Comparison of ENCODE assay signal across 25 cellular contexts in the genomic region with DNA sequence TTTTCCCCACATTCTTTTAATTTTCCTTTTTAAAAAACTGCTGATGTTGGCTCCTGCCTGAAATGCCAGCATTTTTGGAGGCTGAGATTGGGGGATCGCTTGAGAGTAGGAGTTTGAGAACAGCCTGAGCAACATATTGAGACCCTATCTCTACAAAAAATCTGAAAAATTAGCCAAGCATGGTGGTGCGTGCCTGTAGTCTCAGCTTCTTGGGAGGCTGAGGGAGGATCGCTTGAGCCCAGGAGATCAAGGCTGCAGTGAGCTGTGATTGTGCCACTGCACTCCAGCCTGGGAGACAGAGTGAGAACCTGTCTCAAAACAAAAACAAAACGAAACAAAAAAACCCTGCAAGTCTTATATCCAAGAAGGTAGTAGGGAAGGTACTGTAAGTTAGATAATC. TPM values are rescaled to one million over a fixed set of nuclear protein-coding genes. Genes with fewer than 3 reads are reported as not detected.
DNase-seq lines count a peak whose midpoint lies in the region; FAIRE-seq and TF ChIP-seq lines count a peak whose summit lies in the region.
"Had no signal": no experiment of that assay in that cellular context is flagged by ENCODE, and none has a peak within 500 bp of the region (broad histone marks: within the 10 kb centered on the region; RNA-seq: fewer than 3 reads in every experiment).

No MANE protein-coding gene starts in this region.

- no peak overlapping the region for H3K4me3 Mint-ChIP-seq in astrocyte (ENCODE audit: unreplicated experiment)
- no peak overlapping the region for H3K4me3 Mint-ChIP-seq in osteocyte (ENCODE audit: unreplicated experiment)
- H3K4me3 Mint-ChIP-seq: CD14-positive monocyte; CD4-positive, alpha-beta memory T cell; CD4-positive, CD25-positive, alpha-beta regulatory T cell; CD8-positive, alpha-beta memory T cell had no signal

- H3K36me3 ChIP-seq in astrocyte (ENCODE audit: insufficient read depth, low read length) = peaks cover 9% of the 10 kb centered on the region
- H3K36me3 ChIP-seq in GM23248 (ENCODE audit: low read depth) = peaks cover 10% of the 10 kb centered on the region; the same call in 1 of the 2 replicates

- DNase-seq in astrocyte (ENCODE audit: low read depth) (peak; percentile 38), osteocyte (ENCODE audit: extremely low spot score, unreplicated experiment) (no peak), GM23248 (no peak), frontal cortex (ENCODE audit: low spot score in 2 of 2) (no peak), NCI-H2029 treated with DMSO at 0.1 percent for 48 hours (lab: John Stamatoyannopoulos, UW) (no peak)
- DNase-seq: 8988T; ACHN; BE2C; C1 segment of cervical spinal cord; CD4-positive, alpha-beta memory T cell; CD4-positive, CD25-positive, alpha-beta regulatory T cell; CD8-positive, alpha-beta memory T cell; COR-L47; DMS 273 treated with DMSO at 0.1 percent for 48 hours; DMS153; DMS53; DMS79; DND-41; GF-D8 had no signal

- WGBS in GM23248 (ENCODE audit: low coverage in 1 of 2, low lambda C conversion rate in 2 of 2, missing lambda C conversion rate in 2 of 2), 2 experiments = 95 to 98% methylated on average over 4 of the region's 4 CpGs

- in situ Hi-C loops in GM23248 (cut with MboI) = no loop called here

- H4K20me1 ChIP-seq in astrocyte (ENCODE audit: insufficient read depth, low read length) (peaks cover under 1% of the 10 kb centered on the region), GM23248 (ENCODE audit: insufficient read depth) (no peaks in the 10 kb centered on the region; the same call in 1 of the 2 replicates)

- H3K9me2 ChIP-seq in GM23248 (ENCODE audit: insufficient read depth) = no peaks in the 10 kb centered on the region

- H3K4me2 ChIP-seq in astrocyte (ENCODE audit: low read length) = no peak overlapping the region
- H3K4me2 ChIP-seq in GM23248 (ENCODE audit: unreplicated experiment) = no peak overlapping the region
- H3K4me2 ChIP-seq: BLaER1 had no signal

- peaks cover 13% of the 10 kb centered on the region for H3K79me2 ChIP-seq in astrocyte (ENCODE audit: insufficient read depth, low read length)
- H3K79me2 ChIP-seq in GM23248 (ENCODE audit: insufficient read depth) = peaks cover 44% of the 10 kb centered on the region

- H3K4me3 ChIP-seq in astrocyte (ENCODE audit: insufficient read depth, low read depth, low read length) = no peak overlapping the region
- no peak overlapping the region for H3K4me3 ChIP-seq in GM23248
- H3K4me3 ChIP-seq: BLaER1 had no signal

- peaks cover 3% of the 10 kb centered on the region for H3K9me3 Mint-ChIP-seq in astrocyte (ENCODE audit: unreplicated experiment)
- H3K9me3 Mint-ChIP-seq in osteocyte (ENCODE audit: unreplicated experiment) = peaks cover 14% of the 10 kb centered on the region

- H3K36me3 Mint-ChIP-seq in astrocyte (ENCODE audit: low read depth, unreplicated experiment) (peaks cover 11% of the 10 kb centered on the region), osteocyte (ENCODE audit: unreplicated experiment) (peaks cover 44% of the 10 kb centered on the region)

- FAIRE-seq in astrocyte (lab: Jason Lieb, UNC) = no peak
- FAIRE-seq in frontal cortex (lab: Jason Lieb, UNC) = no peak
- FAIRE-seq: A204.1, G401.6, GM12891, GM19239 had no signal

- H3F3A ChIP-seq in GM23248 (ENCODE audit: insufficient read depth) = peaks cover 26% of the 10 kb centered on the region

- H2AFZ ChIP-seq in astrocyte (ENCODE audit: low read depth, low read length) = no peak overlapping the region
- H2AFZ ChIP-seq in GM23248 = no peak overlapping the region

- H3K27ac Mint-ChIP-seq in astrocyte (ENCODE audit: unreplicated experiment) (no peak overlapping the region), osteocyte (ENCODE audit: unreplicated experiment) (peak overlapping the region; percentile 31)
- H3K27ac Mint-ChIP-seq: CD4-positive, alpha-beta memory T cell; CD8-positive, alpha-beta memory T cell had no signal

- H3K27ac ChIP-seq in astrocyte (ENCODE audit: low read depth, low read length) (no peak overlapping the region), GM23248 (no peak overlapping the region)
- H3K27ac ChIP-seq: BLaER1 had no signal

- no peak overlapping the region for H3K9ac ChIP-seq in astrocyte (ENCODE audit: low read length)
- no peak overlapping the region for H3K9ac ChIP-seq in GM23248
- H3K9ac ChIP-seq: BLaER1 had no signal

- H3K4me1 ChIP-seq in astrocyte (ENCODE audit: insufficient read depth, low read length) (peaks cover 32% of the 10 kb centered on the region), GM23248 (ENCODE audit: insufficient read depth) (peaks cover 20% of the 10 kb centered on the region)
- H3K4me1 ChIP-seq: BE2C, BLaER1 had no signal

- H3K4me1 Mint-ChIP-seq in astrocyte (ENCODE audit: low read depth, unreplicated experiment) (peaks cover 7% of the 10 kb centered on the region), osteocyte (ENCODE audit: unreplicated experiment) (peaks cover 28% of the 10 kb centered on the region)

- TF ChIP-seq CTCF in astrocyte (IDR thresholded peaks at IDR 0.05; ENCODE audit: insufficient read depth, low read depth, low read length) (no peak), osteocyte (IDR thresholded peaks at IDR 0.05) (no peak)

- H3K27me3 Mint-ChIP-seq in astrocyte (ENCODE audit: low read depth, unreplicated experiment) (no peaks in the 10 kb centered on the region), osteocyte (ENCODE audit: unreplicated experiment) (no peaks in the 10 kb centered on the region)
- H3K27me3 Mint-ChIP-seq: CD4-positive, alpha-beta memory T cell; CD4-positive, CD25-positive, alpha-beta regulatory T cell; CD8-positive, alpha-beta memory T cell had no signal

- H3K9me3 ChIP-seq in astrocyte (ENCODE audit: insufficient read depth, low read depth, low read length) (peaks cover 2% of the 10 kb centered on the region), GM23248 (ENCODE audit: low read depth) (no peaks in the 10 kb centered on the region)
- H3K9me3 ChIP-seq: BE2C had no signal

- H3K27me3 ChIP-seq in astrocyte (ENCODE audit: insufficient read depth, low read length) = no peaks in the 10 kb centered on the region
- H3K27me3 ChIP-seq in GM23248 (replicated peaks; ENCODE audit: insufficient read depth) = no peaks in the 10 kb centered on the region
- H3K27me3 ChIP-seq: BE2C, BLaER1 had no signal

RNA-seq across cellular contexts. Expression of a gene that starts 51.7 kb away (rescaled TPM):
- total RNA-seq in astrocyte = 37.9 and 40.1 TPM in 2 replicates
- total RNA-seq in osteocyte = 87.7 and 87.8 TPM in 2 replicates
- 63.4 and 66.0 TPM in 2 replicates for total RNA-seq in GM23248 (2014; rRNA removed; shearing (Covaris generic))
- polyA plus RNA-seq in GM23248 (2016; fragmentation: Nextera tagmentation; extraction: Ambion mirVana) = 47.1 and 47.9 TPM in 2 replicates
- 179 TPM for total RNA-seq in frontal cortex
